14 cellular contexts compared by ENCODE assay signal in the genomic region with DNA sequence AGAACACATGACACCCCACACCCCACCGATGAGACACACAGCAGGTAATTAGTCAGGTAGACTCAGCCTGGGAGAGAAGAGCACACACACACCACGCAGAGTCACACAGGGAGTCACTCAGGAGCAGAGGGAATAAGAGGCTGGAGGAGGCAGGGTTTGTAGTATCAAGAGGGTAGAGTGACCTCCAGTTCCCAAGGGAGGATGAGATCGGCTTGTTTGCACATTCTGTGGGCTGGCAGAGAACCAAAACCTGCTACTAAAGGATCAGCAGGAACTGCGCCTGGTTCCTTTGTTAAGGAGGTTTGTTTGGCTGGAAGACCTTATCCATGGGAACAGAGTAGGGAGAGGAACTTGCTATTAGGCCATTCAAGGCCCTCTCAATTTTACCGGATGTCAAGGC.
DNase-seq lines count a peak whose midpoint lies in the region; TF ChIP-seq lines count a peak whose summit lies in the region.
"Had no signal": no experiment of that assay in that cellular context is flagged by ENCODE, and none has a peak within 500 bp of the region (broad histone marks: within the 10 kb centered on the region; RNA-seq: fewer than 3 reads in every experiment).

No MANE protein-coding gene starts in this region.

- no peak overlapping the region for H3K4me3 ChIP-seq in AG10803 (ENCODE audit: low read length)
- no peak overlapping the region for H3K4me3 ChIP-seq in LNCaP clone FGC (ENCODE audit: low read depth, low read length)
- no peak overlapping the region for H3K4me3 ChIP-seq in epithelial cell of esophagus (ENCODE audit: low read length)
- H3K4me3 ChIP-seq in osteoblast (ENCODE audit: insufficient read depth, low read length), result no peak overlapping the region
- H3K4me3 ChIP-seq: GM12878, thoracic aorta had no signal

- no peaks in the 10 kb centered on the region for H3K9me3 ChIP-seq in osteoblast (ENCODE audit: low read depth, low read length)
- H3K9me3 ChIP-seq: thoracic aorta had no signal

- no peaks in the 10 kb centered on the region for H4K20me1 ChIP-seq in osteoblast (ENCODE audit: insufficient read depth, low read length)

- no peak overlapping the region for H3K4me2 ChIP-seq in osteoblast (ENCODE audit: insufficient read depth, low read length)

- no peaks in the 10 kb centered on the region for H3K36me3 ChIP-seq in osteoblast (ENCODE audit: insufficient read depth, low read length)
- H3K36me3 ChIP-seq: thoracic aorta had no signal

- peaks cover 12% of the 10 kb centered on the region for H3K27me3 ChIP-seq in osteoblast (ENCODE audit: insufficient read depth, low read length)

- H3K4me1 ChIP-seq in osteoblast (ENCODE audit: insufficient read depth, low read length), result no peaks in the 10 kb centered on the region

- TF ChIP-seq CTCF in AG10803 (conservative IDR thresholded peaks at IDR 0.05; ENCODE audit: low read length) (no peak), LNCaP clone FGC (IDR thresholded peaks at IDR 0.05; ENCODE audit: control insufficient read depth, extremely low read depth, insufficient read depth) (no peak), epithelial cell of esophagus (IDR thresholded peaks at IDR 0.05; ENCODE audit: insufficient read depth, low read depth, low read length, missing control alignments) (no peak), osteoblast (IDR thresholded peaks at IDR 0.05; ENCODE audit: extremely low read depth, low read depth, low read length) (no peak), GM20000 (IDR thresholded peaks at IDR 0.05; ENCODE audit: extremely low read depth, missing control alignments) (no peak)

- DNase-seq in AG10803 (ENCODE audit: low read depth), result peak; percentile 50
- peak; percentile 39 for DNase-seq in LNCaP clone FGC (ENCODE audit: low read depth)
- DNase-seq in NCI-H526 (lab: John Stamatoyannopoulos, UW), result peak; percentile 46 to 56
- DNase-seq in epithelial cell of esophagus (ENCODE audit: low read depth), result peak; percentile 41
- DNase-seq in osteoblast (ENCODE audit: insufficient read length, low spot score, missing footprints), result no peak
- DNase-seq in D341Med (ENCODE audit: low spot score), result no peak
- no peak for DNase-seq in GM20000 (ENCODE audit: low spot score)
- DNase-seq in NCI-H226, result no peak
- DNase-seq: dermis blood vessel endothelial cell; naive thymus-derived CD4-positive, alpha-beta T cell; NCI-H1694 treated with DMSO at 0.1 percent for 48 hours had no signal

- no peaks in the 10 kb centered on the region for H3K79me2 ChIP-seq in osteoblast (ENCODE audit: insufficient read depth, low read length)

- no peak overlapping the region for H2AFZ ChIP-seq in osteoblast (ENCODE audit: low read length)

- no peak overlapping the region for H3K27ac ChIP-seq in osteoblast (ENCODE audit: low read depth, low read length)
- H3K27ac ChIP-seq: C4-2B, thoracic aorta had no signal

Comparison
In these comparisons a context has a peak if more than half of its experiments do, and no peak if none do; other contexts are left out.
1. DNase-seq: peak in AG10803 (single experiment), LNCaP clone FGC (single experiment), NCI-H526 (2 of 2) and epithelial cell of esophagus (single experiment); none in osteoblast (single experiment), D341Med (single experiment), GM20000 (single experiment) and NCI-H226 (single experiment).